ENCODE assay signal across 8 cellular contexts in the genomic region with DNA sequence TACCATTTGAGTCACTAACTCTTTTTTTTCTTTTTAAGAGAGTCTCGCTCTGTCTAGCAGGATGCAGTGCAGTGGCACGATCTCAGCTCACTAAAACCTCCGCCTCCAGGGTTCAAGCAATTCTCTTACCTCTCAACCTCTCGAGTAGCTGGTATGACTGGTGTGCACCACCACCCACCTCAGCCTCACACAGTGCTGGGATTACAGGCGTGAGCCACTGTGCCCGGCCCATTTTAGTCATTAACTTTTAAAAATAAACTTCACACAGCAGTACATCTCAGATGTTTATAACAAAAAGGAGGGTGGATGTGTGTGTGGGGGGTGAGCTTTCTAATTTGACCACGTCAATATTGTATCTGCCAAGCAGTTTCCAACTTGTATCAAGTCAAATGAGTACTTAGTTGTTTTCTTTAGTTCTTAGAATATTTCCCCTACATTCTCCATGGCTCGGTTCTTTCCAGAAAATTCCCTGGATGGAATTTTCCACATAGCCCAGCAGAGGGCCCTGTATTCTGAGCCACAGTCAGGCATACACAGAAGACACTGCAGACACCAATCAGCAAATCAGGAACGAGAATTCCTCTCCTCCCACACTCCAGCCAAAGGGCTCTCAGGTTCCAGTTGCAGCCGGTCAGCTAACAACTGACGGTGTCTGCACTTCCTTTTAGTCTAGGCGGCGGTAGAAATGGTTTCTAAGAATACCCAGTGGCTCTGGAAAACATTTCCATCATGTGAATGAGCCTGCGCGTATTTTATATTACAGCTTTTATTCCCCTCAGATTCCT. TPM values are rescaled to one million over a fixed set of nuclear protein-coding genes. Genes with fewer than 3 reads are reported as not detected.
DNase-seq lines count a peak whose midpoint lies in the region; ATAC-seq and TF ChIP-seq lines count a peak whose summit lies in the region.

No MANE protein-coding gene starts in this region.

- H3K9ac ChIP-seq in subcutaneous abdominal adipose tissue (ENCODE audit: low read length in 5 of 5): peak overlapping the region in 2 of 5 donors; percentile 1 to 5

- H3K4me1 ChIP-seq in Peyer's patch (no peaks in the 10 kb centered on the region), left lung (no peaks in the 10 kb centered on the region), subcutaneous abdominal adipose tissue (ENCODE audit: control insufficient read depth in 5 of 5, insufficient read depth in 5 of 5, low read length in 5 of 5) (peaks cover 0 to 10% (median 4%) of the 10 kb centered on the region in 5 donors)

- intact Hi-C loops in left lung (cut with DNase I): no loop called here

- H3K4me3 ChIP-seq in Peyer's patch (no peak overlapping the region), left lung (no peak overlapping the region), subcutaneous abdominal adipose tissue (ENCODE audit: low read depth in 1 of 5, low read length in 5 of 5) (no peak overlapping the region)

- H3K27me3 ChIP-seq in Peyer's patch: no peaks in the 10 kb centered on the region
- no peaks in the 10 kb centered on the region for H3K27me3 ChIP-seq in left lung
- peaks cover 0 to 3% (median 0%) of the 10 kb centered on the region in 5 donors for H3K27me3 ChIP-seq in subcutaneous abdominal adipose tissue (ENCODE audit: control insufficient read depth in 5 of 5, insufficient read depth in 4 of 5, low read length in 5 of 5)

- TF ChIP-seq POLR2A in Peyer's patch (IDR thresholded peaks at IDR 0.05): peak; percentile 22 to 32

- DNase-seq in DMS53 (lab: John Stamatoyannopoulos, UW): peak; percentile 96
- DNase-seq in LoVo (ENCODE audit: low spot score): peak; percentile 74
- peak in 2 of 3 donors; percentile 54 to 82 for DNase-seq in Peyer's patch
- peak; percentile 88 to 94 for DNase-seq in dermis microvascular lymphatic vessel endothelial cell (ENCODE audit: low read depth in 2 of 2)
- peak in 1 of 2 donors; percentile 83 for DNase-seq in left lung
- DNase-seq in NAMALWA (ENCODE audit: low spot score): no peak

- ATAC-seq in left lung (peak; percentile 99), HG03108 (IDR thresholded peaks at IDR 0.05; ENCODE audit: unreplicated experiment) (no peak)

- peak overlapping the region in 3 of 4 donors; percentile 17 to 59 (median 55) for H3K27ac ChIP-seq in Peyer's patch
- peak overlapping the region; percentile 37 to 68 for H3K27ac ChIP-seq in left lung
- H3K27ac ChIP-seq in subcutaneous abdominal adipose tissue (ENCODE audit: low read depth, low read length): peak overlapping the region; percentile 83

- H3K36me3 ChIP-seq in Peyer's patch: no peaks in the 10 kb centered on the region
- no peaks in the 10 kb centered on the region for H3K36me3 ChIP-seq in left lung
- H3K36me3 ChIP-seq in subcutaneous abdominal adipose tissue (ENCODE audit: control insufficient read depth in 5 of 5, insufficient read depth in 5 of 5, low read length in 5 of 5): no peaks in the 10 kb centered on the region

- H3K9me3 ChIP-seq in Peyer's patch (no peaks in the 10 kb centered on the region), left lung (no peaks in the 10 kb centered on the region), subcutaneous abdominal adipose tissue (ENCODE audit: control insufficient read depth in 5 of 5, low read length in 5 of 5) (peaks cover 0 to 5% (median 0%) of the 10 kb centered on the region in 5 donors)

- TF ChIP-seq CTCF in Peyer's patch (IDR thresholded peaks at IDR 0.05) (peak in 4 of 6 experiments; percentile 20 to 73 (median 72)), left lung (IDR thresholded peaks at IDR 0.05) (peak in 1 of 2 donors; percentile 35)

RNA-seq across cellular contexts. Expression of a gene that starts 20.1 kb away (rescaled TPM):
- 10 to 100 TPM; 55.7 to 78.4 (median 72.5) TPM for total RNA-seq in Peyer's patch
- 9.2 and 14.5 TPM in 2 replicates for total RNA-seq in dermis microvascular lymphatic vessel endothelial cell
- total RNA-seq in left lung: 10 to 100 TPM; 92.7 to 93.1 TPM

RNA-seq across cellular contexts. Expression of a gene that starts 41.3 kb away (rescaled TPM):
- total RNA-seq in Peyer's patch (10 to 100 TPM; 22.5 to 80.0 (median 39.7) TPM), dermis microvascular lymphatic vessel endothelial cell (75.2 and 295 TPM in 2 replicates), left lung (1,000 to 10,000 TPM in 1 of 2 donors, 100 to 1,000 TPM in 1; 998 to 2,737 TPM)

RNA-seq across cellular contexts. Expression of a gene that starts 57.9 kb away (rescaled TPM):
- total RNA-seq in Peyer's patch (10 to 100 TPM; 10.3 to 21.2 (median 16.1) TPM), dermis microvascular lymphatic vessel endothelial cell (10.7 and 11.4 TPM in 2 replicates), left lung (10 to 100 TPM in 1 of 2 donors, 1 to 10 TPM in 1; 8.1 to 10.7 TPM)
